Comparison of ENCODE assay signal across 11 cellular contexts in genomic region chr12:103933237-103933636, GRCh38. TPM values are rescaled to one million over a fixed set of nuclear protein-coding genes. Genes with fewer than 3 reads are reported as not detected.
DNase-seq lines count a peak whose midpoint lies in the region; ATAC-seq and TF ChIP-seq lines count a peak whose summit lies in the region.
"Had no signal": no experiment of that assay in that cellular context is flagged by ENCODE, and none has a peak within 500 bp of the region (broad histone marks: within the 10 kb centered on the region; RNA-seq: fewer than 3 reads in every experiment).

No MANE protein-coding gene starts in this region.

- no peak overlapping the region for H2BK12ac ChIP-seq in H9 (ENCODE audit: insufficient read length, low read depth, low read length)

- no peak overlapping the region for H3K4ac ChIP-seq in H9 (ENCODE audit: low read depth, low read length)

- H3K23me2 ChIP-seq in H9 (ENCODE audit: insufficient read length, low read depth, low read length, poor library complexity, severe bottlenecking), result peaks cover 15% of the 10 kb centered on the region

- no CpG with 5 or more reads among the region's 2 CpGs for whole genome bisulfite sequencing in H9 (ENCODE audit: extremely low coverage, insufficient read length, low lambda C conversion rate)

- CTCF ChIA-PET in naive thymus-derived CD4-positive, alpha-beta T cell (lab: Charles Lee), result no interaction called here

- peaks cover under 1% of the 10 kb centered on the region for H4K20me1 ChIP-seq in H9 (ENCODE audit: control insufficient read depth, insufficient read depth, insufficient read length)

- no peak overlapping the region for H2BK20ac ChIP-seq in H9 (ENCODE audit: low read depth, low read length, poor library complexity, severe bottlenecking)

- H3K9me3 Mint-ChIP-seq in CD4-positive, CD25-positive, alpha-beta regulatory T cell, result peaks cover 0 to 3% (median 0%) of the 10 kb centered on the region in 7 donors
- H3K9me3 Mint-ChIP-seq in H9, result no peaks in the 10 kb centered on the region
- H3K9me3 Mint-ChIP-seq in naive thymus-derived CD4-positive, alpha-beta T cell, result peaks cover 0 to 6% (median 0%) of the 10 kb centered on the region in 11 donors
- H3K9me3 Mint-ChIP-seq: activated CD4-positive, alpha-beta T cell treated with anti-CD3 and anti-CD28 coated beads, Interleukin-2, amount 10 ng/mL, durations not matched to agents 7 days and 5 days had no signal

- no peak overlapping the region for H2AFZ ChIP-seq in H9 (ENCODE audit: low read length)

- peaks cover 25 to 67% (median 41%) of the 10 kb centered on the region in 4 donors for H3K4me1 Mint-ChIP-seq in CD4-positive, CD25-positive, alpha-beta regulatory T cell
- H3K4me1 Mint-ChIP-seq in H9, result peaks cover 26 to 29% of the 10 kb centered on the region in 2 experiments
- peaks cover 45 to 68% (median 58%) of the 10 kb centered on the region in 7 donors for H3K4me1 Mint-ChIP-seq in naive thymus-derived CD4-positive, alpha-beta T cell

- H2BK15ac ChIP-seq in H9 (ENCODE audit: low read depth, low read length), result no peak overlapping the region

- no peak for DNase-seq in CD4-positive, CD25-positive, alpha-beta regulatory T cell
- DNase-seq in H9, result no peak
- peak; percentile 14 for DNase-seq in adipocyte (ENCODE audit: low read depth)
- DNase-seq in naive thymus-derived CD4-positive, alpha-beta T cell, result no peak
- no peak for DNase-seq in LoVo (ENCODE audit: low spot score)
- DNase-seq in C1 segment of cervical spinal cord (lab: John Stamatoyannopoulos, UW), result no peak
- no peak for DNase-seq in NCI-H2171 treated with DMSO at 0.1 percent for 48 hours (lab: John Stamatoyannopoulos, UW)
- DNase-seq: activated CD4-positive, alpha-beta T cell treated with anti-CD3 and anti-CD28 coated beads, Interleukin-2, amount 10 ng/mL, durations not matched to agents 7 days and 5 days; RPMI8226 had no signal

- H2BK5ac ChIP-seq in H9 (ENCODE audit: insufficient read length, low read length), result no peak overlapping the region

- H3K9ac ChIP-seq in H9 (ENCODE audit: extremely low read depth, insufficient read length, low read length) (no peak overlapping the region), adipocyte (ENCODE audit: low read length) (no peak overlapping the region)

- no peak for ATAC-seq in CD4-positive, CD25-positive, alpha-beta regulatory T cell (ENCODE audit: low read depth in 2 of 2)
- no peak for ATAC-seq in naive thymus-derived CD4-positive, alpha-beta T cell
- ATAC-seq in GM21529 (IDR thresholded peaks at IDR 0.05; ENCODE audit: unreplicated experiment), result no peak
- ATAC-seq: gastroesophageal sphincter had no signal

- H3K9me3 ChIP-seq in CD4-positive, CD25-positive, alpha-beta regulatory T cell (ENCODE audit: control insufficient read depth in 2 of 2, low read length in 2 of 2), result no peaks in the 10 kb centered on the region
- no peaks in the 10 kb centered on the region for H3K9me3 ChIP-seq in H9 (ENCODE audit: control insufficient read depth, low read depth, low read length)
- no peaks in the 10 kb centered on the region for H3K9me3 ChIP-seq in adipocyte (ENCODE audit: control insufficient read depth, low read length)
- H3K9me3 ChIP-seq in naive thymus-derived CD4-positive, alpha-beta T cell (ENCODE audit: control insufficient read depth in 2 of 3, low read length in 3 of 3), result no peaks in the 10 kb centered on the region
- H3K9me3 ChIP-seq: gastroesophageal sphincter had no signal

- H3K27ac ChIP-seq in CD4-positive, CD25-positive, alpha-beta regulatory T cell (ENCODE audit: insufficient read depth, low read length, poor library complexity, severe bottlenecking), result peak overlapping the region; percentile 28
- no peak overlapping the region for H3K27ac ChIP-seq in H9 (ENCODE audit: insufficient read length, low read depth, low read length)
- H3K27ac ChIP-seq in naive thymus-derived CD4-positive, alpha-beta T cell (ENCODE audit: low read depth, low read length), result peak overlapping the region; percentile 96
- H3K27ac ChIP-seq: gastroesophageal sphincter had no signal

- H3K4me2 ChIP-seq in H9 (ENCODE audit: insufficient read depth, insufficient read length, low read length), result no peak overlapping the region

- H3K27me3 Mint-ChIP-seq in CD4-positive, CD25-positive, alpha-beta regulatory T cell, result peaks cover 4% of the 10 kb centered on the region
- no peaks in the 10 kb centered on the region for H3K27me3 Mint-ChIP-seq in H9 (ENCODE audit: low read depth)
- peaks cover 0 to 4% (median 0%) of the 10 kb centered on the region in 5 donors for H3K27me3 Mint-ChIP-seq in naive thymus-derived CD4-positive, alpha-beta T cell
- H3K27me3 Mint-ChIP-seq: activated CD4-positive, alpha-beta T cell treated with anti-CD3 and anti-CD28 coated beads, Interleukin-2, amount 10 ng/mL, durations not matched to agents 7 days and 5 days had no signal

- no peak overlapping the region for H3T11ph ChIP-seq in H9 (ENCODE audit: low read length)

- peak overlapping the region; percentile 93 for H3K4me3 ChIP-seq in CD4-positive, CD25-positive, alpha-beta regulatory T cell (ENCODE audit: low read depth, low read length)
- peak overlapping the region; percentile 85 for H3K4me3 ChIP-seq in adipocyte (ENCODE audit: low read length)
- no peak overlapping the region for H3K4me3 ChIP-seq in naive thymus-derived CD4-positive, alpha-beta T cell (ENCODE audit: low read length)

- H3K23ac ChIP-seq in H9 (ENCODE audit: insufficient read length, low read depth, low read length), result no peak overlapping the region

- H3K14ac ChIP-seq in H9 (ENCODE audit: insufficient read depth, low read length), result no peak overlapping the region

- H2BK120ac ChIP-seq in H9 (ENCODE audit: low read depth, low read length, poor library complexity, severe bottlenecking), result no peak overlapping the region

- H4K5ac ChIP-seq in H9 (ENCODE audit: insufficient read length, low read depth, low read length), result no peak overlapping the region

- no peaks in the 10 kb centered on the region for H3K27me3 ChIP-seq in CD4-positive, CD25-positive, alpha-beta regulatory T cell (ENCODE audit: control insufficient read depth, insufficient read depth, low read length)
- H3K27me3 ChIP-seq in H9 (ENCODE audit: insufficient read depth, low read length) (no peaks in the 10 kb centered on the region), adipocyte (replicated peaks; ENCODE audit: control insufficient read depth, insufficient read depth, low read length) (no peaks in the 10 kb centered on the region)
- H3K27me3 ChIP-seq in naive thymus-derived CD4-positive, alpha-beta T cell (ENCODE audit: control insufficient read depth in 2 of 2, insufficient read depth in 2 of 2, low read length in 2 of 2), result no peaks in the 10 kb centered on the region
- H3K27me3 ChIP-seq: gastroesophageal sphincter had no signal

- H3K27ac Mint-ChIP-seq in CD4-positive, CD25-positive, alpha-beta regulatory T cell, result peak overlapping the region in 1 of 3 donors; percentile 14
- no peak overlapping the region for H3K27ac Mint-ChIP-seq in H9
- H3K27ac Mint-ChIP-seq in naive thymus-derived CD4-positive, alpha-beta T cell, result peak overlapping the region in 2 of 9 donors; percentile 100
- H3K27ac Mint-ChIP-seq: activated CD4-positive, alpha-beta T cell treated with anti-CD3 and anti-CD28 coated beads, Interleukin-2, amount 10 ng/mL, durations not matched to agents 7 days and 5 days had no signal

- H3K36me3 ChIP-seq in CD4-positive, CD25-positive, alpha-beta regulatory T cell (ENCODE audit: control insufficient read depth, insufficient read depth, low read length), result peaks cover 49% of the 10 kb centered on the region
- H3K36me3 ChIP-seq in adipocyte (ENCODE audit: control insufficient read depth, insufficient read depth, low read length, severe bottlenecking), result peaks cover 57% of the 10 kb centered on the region
- H3K36me3 ChIP-seq in naive thymus-derived CD4-positive, alpha-beta T cell (ENCODE audit: control insufficient read depth in 2 of 3, insufficient read depth in 3 of 3, low read length in 3 of 3), result peaks cover 17 to 60% (median 37%) of the 10 kb centered on the region in 3 experiments

- peaks cover 64% of the 10 kb centered on the region for H3K4me1 ChIP-seq in CD4-positive, CD25-positive, alpha-beta regulatory T cell (ENCODE audit: control insufficient read depth, insufficient read depth, low read length, poor library complexity, severe bottlenecking)
- H3K4me1 ChIP-seq in H9 (ENCODE audit: insufficient read depth, low read length) (no peaks in the 10 kb centered on the region), adipocyte (ENCODE audit: control insufficient read depth, insufficient read depth, low read length) (peaks cover 49% of the 10 kb centered on the region)
- H3K4me1 ChIP-seq in naive thymus-derived CD4-positive, alpha-beta T cell (ENCODE audit: control insufficient read depth in 2 of 2, insufficient read depth in 2 of 2, low read length in 2 of 2), result peaks cover 30 to 42% of the 10 kb centered on the region in 2 donors

- no peak for TF ChIP-seq CTCF in H9 (conservative IDR thresholded peaks at IDR 0.05)

- H3K4me3 Mint-ChIP-seq in CD4-positive, CD25-positive, alpha-beta regulatory T cell, result peak overlapping the region in 2 of 4 donors; percentile 96 to 98
- peak overlapping the region; percentile 25 to 38; a peak in 1 of 5 replicates for H3K4me3 Mint-ChIP-seq in H9
- peak overlapping the region in 4 of 10 donors; percentile 35 to 92 (median 84) for H3K4me3 Mint-ChIP-seq in naive thymus-derived CD4-positive, alpha-beta T cell

- H4K91ac ChIP-seq in H9 (ENCODE audit: insufficient read length, low read depth, low read length), result no peak overlapping the region

- H3K36me3 Mint-ChIP-seq in CD4-positive, CD25-positive, alpha-beta regulatory T cell, result peaks cover 25% of the 10 kb centered on the region
- peaks cover 54 to 75% (median 62%) of the 10 kb centered on the region in 3 experiments for H3K36me3 Mint-ChIP-seq in H9 (ENCODE audit: insufficient read depth in 1 of 3, low read depth in 3 of 3)
- H3K36me3 Mint-ChIP-seq in naive thymus-derived CD4-positive, alpha-beta T cell, result peaks cover 17 to 53% (median 30%) of the 10 kb centered on the region in 5 donors

- H3K18ac ChIP-seq in H9 (ENCODE audit: insufficient read length, low read depth, low read length), result no peak overlapping the region

- peaks cover 20% of the 10 kb centered on the region for H3K79me2 ChIP-seq in H9 (ENCODE audit: insufficient read depth, low read length)

- H4K8ac ChIP-seq in H9 (replicated peaks; ENCODE audit: insufficient read length, low read depth, low read length), result no peak overlapping the region

- POLR2A ChIA-PET in naive thymus-derived CD4-positive, alpha-beta T cell (lab: Charles Lee), result no interaction called here

- no peak overlapping the region for H2AK5ac ChIP-seq in H9 (ENCODE audit: insufficient read length, low read length)

- H3K56ac ChIP-seq in H9 (ENCODE audit: insufficient read length, low read depth, low read length), result no peak overlapping the region

- intact Hi-C loops in naive thymus-derived CD4-positive, alpha-beta T cell (cut with micrococcal nuclease), result loop anchor here (10.0 kb wide), 1 partner anchor 1302 kb away; the partner anchor contains the start of gene APPL2 (in 2 of the 2)

- peaks cover 7% of the 10 kb centered on the region for H3K79me1 ChIP-seq in H9 (ENCODE audit: insufficient read depth, low read depth, low read length, poor library complexity, severe bottlenecking)

RNA-seq across cellular contexts. Expression of gene HSP90B1, which starts 3.0 kb away (rescaled TPM):
- 254 TPM for total RNA-seq in CD4-positive, CD25-positive, alpha-beta regulatory T cell
- 100 to 1,000 TPM; 119 to 158 (median 141) TPM for polyA plus RNA-seq in CD4-positive, CD25-positive, alpha-beta regulatory T cell
- 737 and 747 TPM in 2 replicates for total RNA-seq in H9 (2021)
- 100 to 1,000 TPM; 226 to 461 (median 436) TPM for total RNA-seq in naive thymus-derived CD4-positive, alpha-beta T cell
- 100 to 1,000 TPM; 184 to 230 TPM for polyA plus RNA-seq in naive thymus-derived CD4-positive, alpha-beta T cell

RNA-seq across cellular contexts. Expression of gene TDG, which starts 32.4 kb away (rescaled TPM):
- 26.7 TPM for total RNA-seq in CD4-positive, CD25-positive, alpha-beta regulatory T cell
- 10 to 100 TPM; 18.6 to 23.0 (median 21.3) TPM for polyA plus RNA-seq in CD4-positive, CD25-positive, alpha-beta regulatory T cell
- 70.3 and 72.4 TPM in 2 replicates for total RNA-seq in H9 (2021)
- total RNA-seq in naive thymus-derived CD4-positive, alpha-beta T cell, result 10 to 100 TPM; 21.5 to 43.0 (median 35.5) TPM
- 10 to 100 TPM; 15.4 to 17.2 TPM for polyA plus RNA-seq in naive thymus-derived CD4-positive, alpha-beta T cell
